Comparison of ENCODE assay signal across 1 cellular context in the genomic region with DNA sequence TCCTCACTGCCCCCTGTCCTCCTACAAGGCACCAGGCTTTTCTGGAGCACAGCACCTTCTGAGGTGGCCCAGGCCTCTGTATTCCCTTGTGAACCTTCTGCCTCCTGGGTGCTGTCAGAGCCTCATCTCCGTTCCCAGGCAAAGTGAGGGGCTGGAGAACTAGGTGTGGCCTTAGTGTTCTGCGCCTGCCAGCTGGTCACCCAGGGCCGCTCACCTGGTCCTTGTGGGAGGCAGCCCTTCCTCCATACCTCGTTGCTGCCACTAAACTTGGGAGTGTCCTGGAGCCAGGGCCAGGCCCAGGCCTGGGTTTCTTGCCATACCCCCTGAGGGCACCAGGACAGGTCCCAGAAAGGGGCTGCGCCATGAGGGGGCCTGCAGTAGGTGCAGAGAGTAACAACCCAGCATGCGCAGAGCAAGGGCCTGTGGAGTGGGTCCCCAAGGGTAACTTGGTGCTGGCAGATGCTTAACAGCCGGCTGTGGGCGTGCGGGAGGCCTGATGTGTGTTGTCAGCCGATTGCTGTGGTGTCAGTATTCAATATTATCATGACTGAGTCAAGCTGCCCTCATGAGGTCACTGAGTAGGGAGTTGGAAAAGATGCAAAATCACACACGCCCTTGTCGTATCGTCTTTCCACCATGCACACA.
TF ChIP-seq lines count a peak whose summit lies in the region.

No MANE protein-coding gene starts in this region.

TF ChIP-seq in HepG2, 621 proteins besides CTCF, POLR2A, EP300 and RAD21:
- TF ChIP-seq, protein P1, sequence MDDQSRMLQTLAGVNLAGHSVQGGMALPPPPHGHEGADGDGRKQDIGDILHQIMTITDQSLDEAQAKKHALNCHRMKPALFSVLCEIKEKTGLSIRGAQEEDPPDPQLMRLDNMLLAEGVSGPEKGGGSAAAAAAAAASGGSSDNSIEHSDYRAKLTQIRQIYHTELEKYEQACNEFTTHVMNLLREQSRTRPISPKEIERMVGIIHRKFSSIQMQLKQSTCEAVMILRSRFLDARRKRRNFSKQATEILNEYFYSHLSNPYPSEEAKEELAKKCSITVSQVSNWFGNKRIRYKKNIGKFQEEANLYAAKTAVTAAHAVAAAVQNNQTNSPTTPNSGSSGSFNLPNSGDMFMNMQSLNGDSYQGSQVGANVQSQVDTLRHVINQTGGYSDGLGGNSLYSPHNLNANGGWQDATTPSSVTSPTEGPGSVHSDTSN (CRISPR knock-in tag; IDR thresholded peaks at IDR 0.05; ENCODE audit: borderline replicate concordance): no peak
- TF ChIP-seq AGO2 (optimal IDR thresholded peaks at IDR 0.05; ENCODE audit: low read depth, low read length): peak; percentile 64
